Comparison of ENCODE assay signal across 8 cellular contexts in genomic region chr12:110270125-110270962, GRCh38. TPM values are rescaled to one million over a fixed set of nuclear protein-coding genes. Genes with fewer than 3 reads are reported as not detected.
DNase-seq lines count a peak whose midpoint lies in the region; ATAC-seq and TF ChIP-seq lines count a peak whose summit lies in the region.

No MANE protein-coding gene starts in this region.

- H3K27ac ChIP-seq in SJSA1, result peak overlapping the region; percentile 64
- H3K27ac ChIP-seq in colonic mucosa, result no peak overlapping the region

- H3K9me3 ChIP-seq in SJSA1 (replicated peaks) (no peaks in the 10 kb centered on the region), colonic mucosa (no peaks in the 10 kb centered on the region)

- no peak overlapping the region for H3K9ac ChIP-seq in colonic mucosa (ENCODE audit: low read depth in 2 of 2, low read length in 2 of 2)

- no peaks in the 10 kb centered on the region for H3K27me3 ChIP-seq in SJSA1 (replicated peaks)
- H3K27me3 ChIP-seq in colonic mucosa, result no peaks in the 10 kb centered on the region

- H3K4me3 ChIP-seq in SJSA1 (no peak overlapping the region), colonic mucosa (no peak overlapping the region)

- peak; percentile 26 for DNase-seq in KBM-7
- DNase-seq in SJSA1 (ENCODE audit: low read depth in 1 of 2, low spot score in 2 of 2), result peak; percentile 46 to 49
- peak; percentile 61 for DNase-seq in Right ventricle myocardium superior
- peak; percentile 47 for DNase-seq in smooth muscle cell of the brain vasculature (ENCODE audit: low read depth, low spot score)
- no peak for DNase-seq in colonic mucosa
- no peak for DNase-seq in activated T-cell treated with anti-CD3 and anti-CD28 coated beads, Interleukin-2, amount 50 U/mL, for 1 hour

- TF ChIP-seq CTCF in colonic mucosa (IDR thresholded peaks at IDR 0.05), result no peak

- peak; percentile 86 for ATAC-seq in Right ventricle myocardium superior (ENCODE audit: poor library complexity)
- no peak for ATAC-seq in GM19395 (IDR thresholded peaks at IDR 0.05; ENCODE audit: unreplicated experiment)
- ATAC-seq in GM18868 (IDR thresholded peaks at IDR 0.05; ENCODE audit: unreplicated experiment), result no peak

- in situ Hi-C loops in KBM-7 (cut with MboI; ENCODE audit: low pct_unique_long_range_greater_than_20kb, low sequenced_read_pairs), result no loop called here

- intact Hi-C loops in Right ventricle myocardium superior (cut with DNase I) (no loop called here), colonic mucosa (cut with DNase I) (no loop called here)

- H3K36me3 ChIP-seq in SJSA1, result no peaks in the 10 kb centered on the region
- no peaks in the 10 kb centered on the region for H3K36me3 ChIP-seq in colonic mucosa

- peaks cover 61% of the 10 kb centered on the region for H3K4me1 ChIP-seq in SJSA1 (replicated peaks)
- H3K4me1 ChIP-seq in colonic mucosa, result peaks cover 8% of the 10 kb centered on the region

RNA-seq across cellular contexts. Expression of gene ATP2A2, which starts 10.7 kb away (rescaled TPM):
- 63.8 and 97.9 TPM in 2 replicates for total RNA-seq in SJSA1 (2014; rRNA removed; shearing (Covaris generic))
- 3,087 TPM for total RNA-seq in Right ventricle myocardium superior
- 100 to 1,000 TPM; 248 to 311 TPM for total RNA-seq in colonic mucosa

Comparison
In these comparisons a context has a peak if more than half of its experiments do, and no peak if none do; other contexts are left out.
1. DNase-seq: peak in KBM-7 (single experiment), SJSA1 (2 of 2), Right ventricle myocardium superior (single experiment) and smooth muscle cell of the brain vasculature (single experiment); none in colonic mucosa (single experiment) and activated T-cell treated with anti-CD3 and anti-CD28 coated beads, Interleukin-2, amount 50 U/mL, for 1 hour (single experiment).